In genomic region chr3:158005391-158006100, GRCh38 we compare ENCODE assay signal across 23 cellular contexts.
DNase-seq lines count a peak whose midpoint lies in the region; ATAC-seq, FAIRE-seq and TF ChIP-seq lines count a peak whose summit lies in the region.
"Had no signal": no experiment of that assay in that cellular context is flagged by ENCODE, and none has a peak within 500 bp of the region (broad histone marks: within the 10 kb centered on the region; RNA-seq: fewer than 3 reads in every experiment).

No MANE protein-coding gene starts in this region.

- ATAC-seq in GM23338 (no peak), GM21381 (IDR thresholded peaks at IDR 0.05; ENCODE audit: unreplicated experiment) (no peak)
- ATAC-seq: A549 had no signal

- H3K9me3 ChIP-seq in HAP-1: no peaks in the 10 kb centered on the region
- H3K9me3 ChIP-seq: A549 had no signal

- H3K4me3 Mint-ChIP-seq in GM23338: no peak overlapping the region
- H3K4me3 Mint-ChIP-seq: CD4-positive, alpha-beta memory T cell; H9; HFFc6 had no signal

- no peak for TF ChIP-seq CTCF in GM23338 (conservative IDR thresholded peaks at IDR 0.05; ENCODE audit: low read depth in 2 of 2)

- H3K36me3 ChIP-seq in GM23338 (ENCODE audit: insufficient read depth): no peaks in the 10 kb centered on the region
- no peaks in the 10 kb centered on the region for H3K36me3 ChIP-seq in HAP-1 (replicated peaks)

- TF ChIP-seq POLR2A in GM12892 (IDR thresholded peaks at IDR 0.05; ENCODE audit: low read depth, low read length): no peak

- no peaks in the 10 kb centered on the region for H4K20me1 ChIP-seq in GM23338 (replicated peaks; ENCODE audit: insufficient read depth)

- H3K27me3 ChIP-seq in GM23338 (ENCODE audit: insufficient read depth) (no peaks in the 10 kb centered on the region), HAP-1 (ENCODE audit: low read depth) (no peaks in the 10 kb centered on the region)

- H3K27ac ChIP-seq in GM23338 (ENCODE audit: low read depth): no peak overlapping the region
- H3K27ac ChIP-seq: A549, GM23248 had no signal

- no peaks in the 10 kb centered on the region for H3K79me2 ChIP-seq in GM23338 (replicated peaks; ENCODE audit: insufficient read depth)

- no peaks in the 10 kb centered on the region for H3F3A ChIP-seq in GM23338 (replicated peaks; ENCODE audit: low read depth)

- H3K4me2 ChIP-seq in GM23338: no peak overlapping the region
- H3K4me2 ChIP-seq: A549 had no signal

- in situ Hi-C loops in HAP-1 (cut with MboI; ENCODE audit: low sequenced_read_pairs): no loop called here

- DNase-seq in NCI-H82 (lab: John Stamatoyannopoulos, UW) (peak; percentile 29), NCI-H82 treated with DMSO at 0.1 percent for 48 hours (lab: John Stamatoyannopoulos, UW; ENCODE audit: unreplicated experiment) (no peak), GM23338 (ENCODE audit: low spot score) (no peak), RPMI7951 (ENCODE audit: low read depth) (peak; percentile 10), left kidney (ENCODE audit: low read depth, low spot score) (peak; percentile 1), HAP-1 (ENCODE audit: low spot score in 2 of 2) (no peak), GM12892 (ENCODE audit: insufficient read length) (no peak)
- DNase-seq: 8988T; ACHN; AML-193; C1 segment of cervical spinal cord; Calu3; CD4-positive, alpha-beta memory T cell; COR-L47; DMS53; DMS79 treated with DMSO at 0.1 percent for 48 hours; GF-D8; GM23248; H9; HFFc6 had no signal

- H3K9me2 ChIP-seq in GM23338 (ENCODE audit: insufficient read depth): no peaks in the 10 kb centered on the region

- H3K4me3 ChIP-seq in GM23338 (no peak overlapping the region), HAP-1 (no peak overlapping the region)
- H3K4me3 ChIP-seq: A549, GM23248 had no signal

- H3K36me3 Mint-ChIP-seq in GM23338 (ENCODE audit: low read depth): peaks cover 10% of the 10 kb centered on the region
- H3K36me3 Mint-ChIP-seq: CD4-positive, alpha-beta memory T cell had no signal

- H2AFZ ChIP-seq in GM23338: peak overlapping the region; percentile 74; the same call in 1 of the 2 replicates
- H2AFZ ChIP-seq: GM23248 had no signal

- peaks cover 28% of the 10 kb centered on the region for H3K9me3 Mint-ChIP-seq in GM23338
- H3K9me3 Mint-ChIP-seq: HFFc6 had no signal

- H3K4me1 Mint-ChIP-seq in GM23338: no peaks in the 10 kb centered on the region
- H3K4me1 Mint-ChIP-seq: CD4-positive, alpha-beta memory T cell; H9 had no signal

- H3K27me3 Mint-ChIP-seq in GM23338 (ENCODE audit: insufficient read depth, low read depth, poor library complexity): peaks cover 1% of the 10 kb centered on the region

- no peak for FAIRE-seq in GM12892 (lab: Jason Lieb, UNC)
- FAIRE-seq: A549, GM12891 had no signal

- H3K27ac Mint-ChIP-seq in GM23338: no peak overlapping the region
- H3K27ac Mint-ChIP-seq: CD4-positive, alpha-beta memory T cell; H9; HFFc6 had no signal

- no peaks in the 10 kb centered on the region for H3K4me1 ChIP-seq in GM23338 (ENCODE audit: insufficient read depth)
- no peaks in the 10 kb centered on the region for H3K4me1 ChIP-seq in HAP-1
- H3K4me1 ChIP-seq: A549 had no signal

TF ChIP-seq in GM23338, 12 proteins besides CTCF, POLR2A, EP300 and RAD21 (continues in another document):
- TF ChIP-seq EZH2phosphoT487 (IDR thresholded peaks at IDR 0.05; ENCODE audit: unreplicated experiment): no peak
- no peak for TF ChIP-seq CREB1 (CRISPR knock-in tag; IDR thresholded peaks at IDR 0.05; ENCODE audit: low read depth)
- no peak for TF ChIP-seq EZH2 (IDR thresholded peaks at IDR 0.05; ENCODE audit: low read depth, unreplicated experiment)
- TF ChIP-seq JUNB (IDR thresholded peaks at IDR 0.05; ENCODE audit: unreplicated experiment): no peak
- no peak for TF ChIP-seq ZNF462 (CRISPR knock-in tag; IDR thresholded peaks at IDR 0.05)
- no peak for TF ChIP-seq ETS1 (IDR thresholded peaks at IDR 0.05)
- no peak for TF ChIP-seq ZNF114 (CRISPR knock-in tag; IDR thresholded peaks at IDR 0.05)

Comparison
In these comparisons a context has a peak if more than half of its experiments do, and no peak if none do; other contexts are left out.
1. DNase-seq: peak in NCI-H82 (single experiment), RPMI7951 (single experiment) and left kidney (single experiment); none in NCI-H82 treated with DMSO at 0.1 percent for 48 hours (single experiment), GM23338 (single experiment), HAP-1 (0 of 2) and GM12892 (single experiment).